18 cellular contexts compared by ENCODE assay signal in genomic region chr2:191687867-191688266, GRCh38. TPM values are rescaled to one million over a fixed set of nuclear protein-coding genes. Genes with fewer than 3 reads are reported as not detected.
DNase-seq lines count a peak whose midpoint lies in the region; ATAC-seq and TF ChIP-seq lines count a peak whose summit lies in the region.
"Had no signal": no experiment of that assay in that cellular context is flagged by ENCODE, and none has a peak within 500 bp of the region (broad histone marks: within the 10 kb centered on the region; RNA-seq: fewer than 3 reads in every experiment).

No MANE protein-coding gene starts in this region.

- peak overlapping the region; percentile 89 for H3K27ac Mint-ChIP-seq in activated CD4-positive, alpha-beta T cell treated with anti-CD3 and anti-CD28 coated beads for 36 hours
- no peak overlapping the region for H3K27ac Mint-ChIP-seq in activated CD4-positive, alpha-beta T cell treated with anti-CD3 and anti-CD28 coated beads, Interleukin-2, amount 10 ng/mL, durations not matched to agents 7 days and 5 days

- H3K27me3 Mint-ChIP-seq in activated CD4-positive, alpha-beta T cell treated with anti-CD3 and anti-CD28 coated beads for 36 hours: no peaks in the 10 kb centered on the region
- no peaks in the 10 kb centered on the region for H3K27me3 Mint-ChIP-seq in activated CD4-positive, alpha-beta T cell treated with anti-CD3 and anti-CD28 coated beads, Interleukin-2, amount 10 ng/mL, durations not matched to agents 7 days and 5 days

- peaks cover 51% of the 10 kb centered on the region for H3K36me3 Mint-ChIP-seq in activated CD4-positive, alpha-beta T cell treated with anti-CD3 and anti-CD28 coated beads for 36 hours (ENCODE audit: low read depth)
- peaks cover 45% of the 10 kb centered on the region for H3K36me3 Mint-ChIP-seq in activated CD4-positive, alpha-beta T cell treated with anti-CD3 and anti-CD28 coated beads, Interleukin-2, amount 10 ng/mL, durations not matched to agents 7 days and 5 days (ENCODE audit: low read depth)

- peak overlapping the region; percentile 54; the same call in 1 of the 2 replicates for H3K4me2 ChIP-seq in PC-9

- peak overlapping the region; percentile 87 for H3K27ac ChIP-seq in PC-9
- peak overlapping the region; percentile 27 for H3K27ac ChIP-seq in effector memory CD4-positive, alpha-beta T cell (ENCODE audit: insufficient read depth, low read length, poor library complexity, severe bottlenecking)
- H3K27ac ChIP-seq: 22Rv1, C4-2B, gastrocnemius medialis had no signal

- POLR2A ChIA-PET in activated CD4-positive, alpha-beta T cell treated with anti-CD3 and anti-CD28 coated beads for 36 hours (lab: Charles Lee): interaction anchor here (1.0 to 1.5 kb wide), 3 partner anchors 8 to 12 kb away, joined by 4 to 13 read pairs (median 6); partner anchors contain the start of gene NABP1
- POLR2A ChIA-PET in activated CD4-positive, alpha-beta T cell treated with anti-CD3 and anti-CD28 coated beads, Interleukin-2, amount 10 ng/mL, durations not matched to agents 7 days and 5 days (lab: Charles Lee): no interaction called here
- POLR2A ChIA-PET in PC-9 (lab: Charles Lee; ENCODE audit: unreplicated experiment): interaction anchor here (0.6 kb wide), 1 partner anchor 20 kb away, joined by 14 read pairs; no protein-coding TSS in a partner anchor

- CTCF ChIA-PET in activated CD4-positive, alpha-beta T cell treated with anti-CD3 and anti-CD28 coated beads for 36 hours (lab: Charles Lee): interaction anchor here (0.7 to 1.9 kb wide), 8 partner anchors 11 to 134 kb away, joined by 3 to 9 read pairs (median 4); no protein-coding TSS in a partner anchor
- CTCF ChIA-PET in activated CD4-positive, alpha-beta T cell treated with anti-CD3 and anti-CD28 coated beads, Interleukin-2, amount 10 ng/mL, durations not matched to agents 7 days and 5 days (lab: Charles Lee): interaction anchor here (1.0 to 1.5 kb wide), 2 partner anchors 84 to 114 kb away, joined by 3 to 4 read pairs; no protein-coding TSS in a partner anchor
- CTCF ChIA-PET in PC-9 (lab: Charles Lee): interaction anchor here (0.6 kb wide), 1 partner anchor 159 kb away, joined by 3 read pairs; no protein-coding TSS in a partner anchor

- BruUV-seq in PC-9 (replicated peaks; lab: Mats Ljungman, UMichigan): no TSS peak

- H3K36me3 ChIP-seq in PC-9 (ENCODE audit: low read depth): peaks cover 52% of the 10 kb centered on the region
- H3K36me3 ChIP-seq in effector memory CD4-positive, alpha-beta T cell (ENCODE audit: control insufficient read depth, insufficient read depth, low read length): peaks cover 54% of the 10 kb centered on the region
- H3K36me3 ChIP-seq: thoracic aorta had no signal

- no peaks in the 10 kb centered on the region for H3K9me3 ChIP-seq in PC-9 (ENCODE audit: insufficient read depth, low read depth)
- H3K9me3 ChIP-seq in effector memory CD4-positive, alpha-beta T cell (ENCODE audit: control insufficient read depth, low read length): no peaks in the 10 kb centered on the region
- H3K9me3 ChIP-seq: gastrocnemius medialis, thoracic aorta had no signal

- H3F3A ChIP-seq in PC-9 (ENCODE audit: insufficient read depth, low read depth): peaks cover 66% of the 10 kb centered on the region

- H3K9me2 ChIP-seq in PC-9 (ENCODE audit: insufficient read depth): no peaks in the 10 kb centered on the region

- H4K20me1 ChIP-seq in PC-9 (ENCODE audit: insufficient read depth): no peaks in the 10 kb centered on the region

- intact Hi-C loops in activated CD4-positive, alpha-beta T cell treated with anti-CD3 and anti-CD28 coated beads for 36 hours (cut with DNase I, micrococcal nuclease): loop anchor here (1.0 to 10.0 kb wide), 3 partner anchors 9 to 493 kb away; no protein-coding TSS in a partner anchor
- intact Hi-C loops in PC-9 (cut with micrococcal nuclease; ENCODE audit: unreplicated experiment): loop anchor here (2.0 kb wide), 1 partner anchor 51 kb away; no protein-coding TSS in a partner anchor

- peaks cover 89% of the 10 kb centered on the region for H3K4me1 ChIP-seq in PC-9 (replicated peaks; ENCODE audit: insufficient read depth)
- peaks cover 16% of the 10 kb centered on the region for H3K4me1 ChIP-seq in effector memory CD4-positive, alpha-beta T cell (ENCODE audit: control insufficient read depth, insufficient read depth, low read length, poor library complexity, severe bottlenecking)

- no peak for TF ChIP-seq CTCF in PC-9 (conservative IDR thresholded peaks at IDR 0.05)

- no peak overlapping the region for H3K4me3 Mint-ChIP-seq in activated CD4-positive, alpha-beta T cell treated with anti-CD3 and anti-CD28 coated beads for 36 hours
- no peak overlapping the region for H3K4me3 Mint-ChIP-seq in activated CD4-positive, alpha-beta T cell treated with anti-CD3 and anti-CD28 coated beads, Interleukin-2, amount 10 ng/mL, durations not matched to agents 7 days and 5 days

- ATAC-seq in activated CD4-positive, alpha-beta T cell treated with anti-CD3 and anti-CD28 coated beads for 36 hours: peak; percentile 10
- ATAC-seq in GM21367 (IDR thresholded peaks at IDR 0.05; ENCODE audit: unreplicated experiment) (no peak), GM18858 (IDR thresholded peaks at IDR 0.05; ENCODE audit: unreplicated experiment) (no peak)
- ATAC-seq: gastrocnemius medialis had no signal

- no peak overlapping the region for H2AFZ ChIP-seq in PC-9

- peaks cover 74% of the 10 kb centered on the region for H3K4me1 Mint-ChIP-seq in activated CD4-positive, alpha-beta T cell treated with anti-CD3 and anti-CD28 coated beads for 36 hours
- H3K4me1 Mint-ChIP-seq in activated CD4-positive, alpha-beta T cell treated with anti-CD3 and anti-CD28 coated beads, Interleukin-2, amount 10 ng/mL, durations not matched to agents 7 days and 5 days: peaks cover 37% of the 10 kb centered on the region

- peaks cover 13% of the 10 kb centered on the region for H3K79me2 ChIP-seq in PC-9 (ENCODE audit: low read depth)

- no peaks in the 10 kb centered on the region for H3K9me3 Mint-ChIP-seq in activated CD4-positive, alpha-beta T cell treated with anti-CD3 and anti-CD28 coated beads for 36 hours (ENCODE audit: low read depth)
- no peaks in the 10 kb centered on the region for H3K9me3 Mint-ChIP-seq in activated CD4-positive, alpha-beta T cell treated with anti-CD3 and anti-CD28 coated beads, Interleukin-2, amount 10 ng/mL, durations not matched to agents 7 days and 5 days

- no peaks in the 10 kb centered on the region for H3K27me3 ChIP-seq in PC-9 (ENCODE audit: insufficient read depth, low read depth)
- H3K27me3 ChIP-seq in effector memory CD4-positive, alpha-beta T cell (replicated peaks; ENCODE audit: control insufficient read depth, insufficient read depth, low read length, poor library complexity, severe bottlenecking): no peaks in the 10 kb centered on the region
- H3K27me3 ChIP-seq: gastrocnemius medialis had no signal

- no peak overlapping the region for H3K4me3 ChIP-seq in PC-9
- H3K4me3 ChIP-seq in effector memory CD4-positive, alpha-beta T cell (ENCODE audit: insufficient read depth, low read depth, low read length, poor library complexity, severe bottlenecking): no peak overlapping the region
- H3K4me3 ChIP-seq: gastrocnemius medialis, lung, thoracic aorta had no signal

- DNase-seq in activated CD4-positive, alpha-beta T cell treated with anti-CD3 and anti-CD28 coated beads for 36 hours: peak; percentile 34
- no peak for DNase-seq in activated CD4-positive, alpha-beta T cell treated with anti-CD3 and anti-CD28 coated beads, Interleukin-2, amount 10 ng/mL, durations not matched to agents 7 days and 5 days
- DNase-seq in PC-9 (no peak), NCI-H2171 (lab: John Stamatoyannopoulos, UW) (no peak)
- no peak for DNase-seq in effector memory CD4-positive, alpha-beta T cell
- peak; percentile 31 for DNase-seq in stimulated activated CD8-positive, alpha-beta memory T cell treated with anti-CD3 and anti-CD28 coated beads, Interleukin-4, amount 100 ng/mL, for 48 hours
- DNase-seq: DND-41, gastrocnemius medialis, H7, NCI-H1092, NCI-H774, T-helper 1 cell had no signal

RNA-seq across cellular contexts. Expression of gene NABP1, which starts 9.9 kb away (rescaled TPM):
- total RNA-seq in activated CD4-positive, alpha-beta T cell treated with anti-CD3 and anti-CD28 coated beads for 36 hours: 10 to 100 TPM; 52.4 to 53.9 TPM
- 10 to 100 TPM; 47.1 to 48.0 TPM for total RNA-seq in activated CD4-positive, alpha-beta T cell treated with anti-CD3 and anti-CD28 coated beads, Interleukin-2, amount 10 ng/mL, durations not matched to agents 7 days and 5 days
- total RNA-seq in PC-9 (2021): 39.0 and 46.5 TPM in 2 replicates

Comparison
In these comparisons a context has a peak if more than half of its experiments do, and no peak if none do; other contexts are left out.
1. DNase-seq: peak in activated CD4-positive, alpha-beta T cell treated with anti-CD3 and anti-CD28 coated beads for 36 hours (single experiment) and stimulated activated CD8-positive, alpha-beta memory T cell treated with anti-CD3 and anti-CD28 coated beads, Interleukin-4, amount 100 ng/mL, for 48 hours (single experiment); none in activated CD4-positive, alpha-beta T cell treated with anti-CD3 and anti-CD28 coated beads, Interleukin-2, amount 10 ng/mL, durations not matched to agents 7 days and 5 days (single experiment), PC-9 (0 of 2), effector memory CD4-positive, alpha-beta T cell (0 of 3) and NCI-H2171 (single experiment).